In genomic region chr1:161018631-161018930, GRCh38 we compare ENCODE assay signal across 15 cellular contexts. TPM values are rescaled to one million over a fixed set of nuclear protein-coding genes. Genes with fewer than 3 reads are reported as not detected.
DNase-seq lines count a peak whose midpoint lies in the region; ATAC-seq and TF ChIP-seq lines count a peak whose summit lies in the region.
"Had no signal": no experiment of that assay in that cellular context is flagged by ENCODE, and none has a peak within 500 bp of the region (broad histone marks: within the 10 kb centered on the region; RNA-seq: fewer than 3 reads in every experiment).

No MANE protein-coding gene starts in this region.

- H3K4me1 ChIP-seq in Caco-2 (peaks cover 56% of the 10 kb centered on the region), RWPE2 (ENCODE audit: insufficient read depth, poor library complexity, severe bottlenecking) (peaks cover 52% of the 10 kb centered on the region), foreskin keratinocyte (peaks cover 37% of the 10 kb centered on the region), osteoblast (ENCODE audit: insufficient read depth, low read length) (peaks cover 14% of the 10 kb centered on the region)
- H3K4me1 ChIP-seq in effector memory CD4-positive, alpha-beta T cell (ENCODE audit: control insufficient read depth, insufficient read depth, low read length, poor library complexity, severe bottlenecking), result peaks cover 25% of the 10 kb centered on the region

- POLR2A ChIA-PET in Caco-2 (lab: Charles Lee), result interaction anchor here (0.7 kb wide), 1 partner anchor 20 kb away, joined by 3 read pairs; the partner anchor contains the start of gene TSTD1

- H3K27me3 Mint-ChIP-seq in Caco-2 (ENCODE audit: insufficient read depth, unreplicated experiment) (no peaks in the 10 kb centered on the region), progenitor cell of endocrine pancreas (no peaks in the 10 kb centered on the region)

- H3K9me3 Mint-ChIP-seq in Caco-2 (ENCODE audit: unreplicated experiment), result no peaks in the 10 kb centered on the region
- no peaks in the 10 kb centered on the region for H3K9me3 Mint-ChIP-seq in progenitor cell of endocrine pancreas (ENCODE audit: low read depth)

- ATAC-seq in RWPE2 (ENCODE audit: low read depth), result no peak
- no peak for ATAC-seq in foreskin keratinocyte
- no peak for ATAC-seq in HG03342 (IDR thresholded peaks at IDR 0.05; ENCODE audit: unreplicated experiment)

- H3K27ac Mint-ChIP-seq in Caco-2 (ENCODE audit: unreplicated experiment), result peak overlapping the region; percentile 80
- H3K27ac Mint-ChIP-seq in progenitor cell of endocrine pancreas, result peak overlapping the region; percentile 93

- TF ChIP-seq CTCF in Caco-2 (IDR thresholded peaks at IDR 0.05; ENCODE audit: insufficient read depth in 1 of 2, low read depth in 1 of 2, low read length in 1 of 2, severe bottlenecking in 1 of 2, unreplicated experiment in 1 of 2) (no peak), RWPE2 (IDR thresholded peaks at IDR 0.05; ENCODE audit: poor library complexity, severe bottlenecking) (no peak), foreskin keratinocyte (conservative IDR thresholded peaks at IDR 0.05) (no peak), progenitor cell of endocrine pancreas (IDR thresholded peaks at IDR 0.05; ENCODE audit: unreplicated experiment) (no peak), osteoblast (IDR thresholded peaks at IDR 0.05; ENCODE audit: extremely low read depth, low read depth, low read length) (no peak)

- H3K4me3 Mint-ChIP-seq in Caco-2 (ENCODE audit: unreplicated experiment) (peak overlapping the region; percentile 89), progenitor cell of endocrine pancreas (ENCODE audit: low read depth) (peak overlapping the region; percentile 86)

- no peaks in the 10 kb centered on the region for H3K79me2 ChIP-seq in osteoblast (ENCODE audit: insufficient read depth, low read length)

- DNase-seq in Caco-2 (no peak), RWPE2 (ENCODE audit: low spot score) (no peak), foreskin keratinocyte (no peak), progenitor cell of endocrine pancreas (ENCODE audit: low spot score, unreplicated experiment) (no peak), amygdala (lab: John Stamatoyannopoulos, UW) (no peak), osteoblast (ENCODE audit: insufficient read length, low spot score, missing footprints) (no peak)
- DNase-seq in effector memory CD4-positive, alpha-beta T cell, result no peak
- DNase-seq: activated CD4-positive, alpha-beta T cell treated with anti-CD3 and anti-CD28 coated beads for 1 hour; activated T-cell treated with anti-CD3 and anti-CD28 coated beads, Interleukin-2, amount 50 U/mL, for 1 hour; anterior cingulate cortex; NCI-H2171 had no signal

- no peak overlapping the region for H3K4me2 ChIP-seq in osteoblast (ENCODE audit: insufficient read depth, low read length)

- H4K20me1 ChIP-seq in osteoblast (ENCODE audit: insufficient read depth, low read length), result no peaks in the 10 kb centered on the region

- intact Hi-C loops in Caco-2 (cut with micrococcal nuclease; ENCODE audit: unreplicated experiment), result no loop called here

- BruUV-seq in Caco-2 (replicated peaks; lab: Mats Ljungman, UMichigan), result no TSS peak

- CTCF ChIA-PET in Caco-2 (lab: Charles Lee), result interaction anchor here (0.6 kb wide), 1 partner anchor 21 kb away, joined by 3 read pairs; no protein-coding TSS in a partner anchor

- H3K27me3 ChIP-seq in Caco-2 (replicated peaks; ENCODE audit: control insufficient read depth, insufficient read depth, low read length) (no peaks in the 10 kb centered on the region), RWPE2 (ENCODE audit: insufficient read depth, poor library complexity, severe bottlenecking) (no peaks in the 10 kb centered on the region), foreskin keratinocyte (no peaks in the 10 kb centered on the region), osteoblast (ENCODE audit: insufficient read depth, low read length) (peaks cover 34% of the 10 kb centered on the region)
- H3K27me3 ChIP-seq in effector memory CD4-positive, alpha-beta T cell (replicated peaks; ENCODE audit: control insufficient read depth, insufficient read depth, low read length, poor library complexity, severe bottlenecking), result no peaks in the 10 kb centered on the region

- H3K4me3 ChIP-seq in Caco-2 (ENCODE audit: low read depth, low read length) (peak overlapping the region; percentile 5; the same call in 1 of the 2 replicates), RWPE2 (ENCODE audit: severe bottlenecking) (peak overlapping the region; percentile 73), osteoblast (ENCODE audit: insufficient read depth, low read length) (no peak overlapping the region)
- no peak overlapping the region for H3K4me3 ChIP-seq in effector memory CD4-positive, alpha-beta T cell (ENCODE audit: insufficient read depth, low read depth, low read length, poor library complexity, severe bottlenecking)
- H3K4me3 ChIP-seq: HAP-1, lung had no signal

- H3K27ac ChIP-seq in RWPE2 (ENCODE audit: poor library complexity, severe bottlenecking) (peak overlapping the region; percentile 89), foreskin keratinocyte (peak overlapping the region; percentile 99), osteoblast (ENCODE audit: low read depth, low read length) (no peak overlapping the region)
- no peak overlapping the region for H3K27ac ChIP-seq in effector memory CD4-positive, alpha-beta T cell (ENCODE audit: insufficient read depth, low read length, poor library complexity, severe bottlenecking)
- H3K27ac ChIP-seq: parathyroid adenoma had no signal

- peaks cover 49% of the 10 kb centered on the region for H3K4me1 Mint-ChIP-seq in Caco-2 (ENCODE audit: low read depth, unreplicated experiment)
- H3K4me1 Mint-ChIP-seq in progenitor cell of endocrine pancreas (ENCODE audit: low read depth), result peaks cover 46% of the 10 kb centered on the region

- H2AFZ ChIP-seq in osteoblast (ENCODE audit: low read length), result no peak overlapping the region
- H2AFZ ChIP-seq: parathyroid adenoma had no signal

- H3K36me3 Mint-ChIP-seq in Caco-2 (ENCODE audit: insufficient read depth, unreplicated experiment), result peaks cover 52% of the 10 kb centered on the region
- H3K36me3 Mint-ChIP-seq in progenitor cell of endocrine pancreas (ENCODE audit: insufficient read depth), result peaks cover 2% of the 10 kb centered on the region

- no peaks in the 10 kb centered on the region; the same call in none of the 2 replicates for H3K36me3 ChIP-seq in Caco-2 (ENCODE audit: control insufficient read depth, insufficient read depth, low read length)
- H3K36me3 ChIP-seq in RWPE2 (ENCODE audit: low read depth), result peaks cover 21% of the 10 kb centered on the region
- no peaks in the 10 kb centered on the region for H3K36me3 ChIP-seq in osteoblast (ENCODE audit: insufficient read depth, low read length)
- no peaks in the 10 kb centered on the region for H3K36me3 ChIP-seq in effector memory CD4-positive, alpha-beta T cell (ENCODE audit: control insufficient read depth, insufficient read depth, low read length)

- H3K9me3 ChIP-seq in Caco-2 (no peaks in the 10 kb centered on the region), RWPE2 (ENCODE audit: severe bottlenecking) (no peaks in the 10 kb centered on the region), osteoblast (ENCODE audit: low read depth, low read length) (no peaks in the 10 kb centered on the region)
- H3K9me3 ChIP-seq in effector memory CD4-positive, alpha-beta T cell (ENCODE audit: control insufficient read depth, low read length), result no peaks in the 10 kb centered on the region
- H3K9me3 ChIP-seq: HAP-1 had no signal

RNA-seq across cellular contexts. Expression of gene F11R, which starts 2.4 kb away (rescaled TPM):
- total RNA-seq in Caco-2 (2022) (182 and 196 TPM in 2 replicates), foreskin keratinocyte (121 and 143 TPM in 2 replicates), progenitor cell of endocrine pancreas (149 and 156 TPM in 2 replicates), osteoblast (0.72 and 1.2 TPM in 2 replicates)
- polyA plus RNA-seq in foreskin keratinocyte, result 47.6 and 50.7 TPM in 2 replicates

RNA-seq across cellular contexts. Expression of gene TSTD1, which starts 20.2 kb away (rescaled TPM):
- 24.8 and 26.8 TPM in 2 replicates for total RNA-seq in Caco-2 (2022)
- total RNA-seq in foreskin keratinocyte, result 96.4 and 98.1 TPM in 2 replicates
- 140 and 153 TPM in 2 replicates for polyA plus RNA-seq in foreskin keratinocyte
- total RNA-seq in progenitor cell of endocrine pancreas, result 52.0 and 54.7 TPM in 2 replicates
- 0.72 and 1.8 TPM in 2 replicates for total RNA-seq in osteoblast

RNA-seq across cellular contexts. Expression of gene USF1, which starts 27.2 kb away (rescaled TPM):
- total RNA-seq in Caco-2 (2022) (49.7 and 52.7 TPM in 2 replicates), foreskin keratinocyte (38.5 and 39.0 TPM in 2 replicates), progenitor cell of endocrine pancreas (79.9 and 88.7 TPM in 2 replicates), osteoblast (45.7 and 47.4 TPM in 2 replicates)
- polyA plus RNA-seq in foreskin keratinocyte, result 30.9 and 31.0 TPM in 2 replicates

RNA-seq across cellular contexts. Expression of gene ARHGAP30, which starts 51.1 kb away (rescaled TPM):
- total RNA-seq in Caco-2 (2022), result not detected in 2 replicates
- not detected in 2 replicates for total RNA-seq in foreskin keratinocyte
- polyA plus RNA-seq in foreskin keratinocyte, result not detected in 2 replicates
- 0.20 TPM in 1 of 2 replicates, not detected in the other for total RNA-seq in progenitor cell of endocrine pancreas
- under 0.01 TPM in 1 of 2 replicates, not detected in the other for total RNA-seq in osteoblast

Comparison
In these comparisons a context has a peak if more than half of its experiments do, and no peak if none do; other contexts are left out.
1. H3K4me3 ChIP-seq: peak in Caco-2 (single experiment) and RWPE2 (single experiment); none in osteoblast (single experiment) and effector memory CD4-positive, alpha-beta T cell (single experiment).
2. H3K27ac ChIP-seq: peak in RWPE2 (single experiment) and foreskin keratinocyte (single experiment); none in osteoblast (single experiment) and effector memory CD4-positive, alpha-beta T cell (single experiment).
3. RNA of gene F11R, which starts 2.4 kb away (total RNA-seq): 182 to 196 TPM in Caco-2, 149 to 156 TPM in progenitor cell of endocrine pancreas and 121 to 143 TPM in foreskin keratinocyte; 0.72 to 1.2 TPM in osteoblast; every median in the first group is over 10 times any median in the second.